In genomic region chr16:25051446-25052160, GRCh38 we compare ENCODE assay signal across 9 cellular contexts. TPM values are rescaled to one million over a fixed set of nuclear protein-coding genes. Genes with fewer than 3 reads are reported as not detected.
DNase-seq lines count a peak whose midpoint lies in the region; FAIRE-seq and TF ChIP-seq lines count a peak whose summit lies in the region.
"Had no signal": no experiment of that assay in that cellular context is flagged by ENCODE, and none has a peak within 500 bp of the region (broad histone marks: within the 10 kb centered on the region; RNA-seq: fewer than 3 reads in every experiment).

No MANE protein-coding gene starts in this region.

- no peak for DNase-seq in GM12891 (ENCODE audit: insufficient read length, low spot score)
- peak; percentile 70 for DNase-seq in fibroblast of peridontal ligament (ENCODE audit: extremely low read depth)
- DNase-seq in skeletal muscle cell (ENCODE audit: low read depth): peak; percentile 59
- DNase-seq in NCI-H2081 treated with DMSO at 0.1 percent for 48 hours (lab: John Stamatoyannopoulos, UW): no peak
- no peak for DNase-seq in medulla oblongata (ENCODE audit: extremely low spot score)
- no peak for DNase-seq in iPS-NIHi7 (ENCODE audit: extremely low spot score)
- no peak for DNase-seq in T1000 (lab: John Stamatoyannopoulos, UW)

- no peak for TF ChIP-seq CTCF in VCaP (conservative IDR thresholded peaks at IDR 0.05)

- peak overlapping the region; percentile 69 for H3K27ac ChIP-seq in VCaP
- H3K27ac ChIP-seq: SJSA1 had no signal

- H3K4me3 ChIP-seq in skeletal muscle cell (ENCODE audit: low read depth, low read length): no peak overlapping the region
- H3K4me3 ChIP-seq: SJSA1 had no signal

- no peak for TF ChIP-seq POLR2A in GM12891 (IDR thresholded peaks at IDR 0.05; ENCODE audit: low read depth, low read length)

- peak; percentile 43 for FAIRE-seq in GM12891 (lab: Jason Lieb, UNC)

TF ChIP-seq in GM12891, 5 proteins besides CTCF, POLR2A, EP300 and RAD21:
- TF ChIP-seq TAF1 (IDR thresholded peaks at IDR 0.05; ENCODE audit: low read depth, low read length) (no peak), POU2F2 (IDR thresholded peaks at IDR 0.05; ENCODE audit: low read depth, low read length) (no peak), SPI1 (IDR thresholded peaks at IDR 0.05; ENCODE audit: low read depth, low read length) (peak; percentile 72)

RNA-seq across cellular contexts. Expression of gene ARHGAP17, which starts 36.4 kb away (rescaled TPM):
- polyA plus RNA-seq in GM12891 (2012; ENCODE audit: low read depth, missing spikeins): 87.2 TPM

RNA-seq across cellular contexts. Expression of gene LCMT1, which starts 59.9 kb away (rescaled TPM):
- polyA plus RNA-seq in GM12891 (2012; ENCODE audit: low read depth, missing spikeins): 32.3 TPM

Comparison
In these comparisons a context has a peak if more than half of its experiments do, and no peak if none do; other contexts are left out.
1. DNase-seq: peak in fibroblast of peridontal ligament (single experiment) and skeletal muscle cell (single experiment); none in GM12891 (single experiment), NCI-H2081 treated with DMSO at 0.1 percent for 48 hours (single experiment), medulla oblongata (single experiment), iPS-NIHi7 (single experiment) and T1000 (single experiment).